ENCODE assay signal across 15 cellular contexts in genomic region chr17:43014946-43015519, GRCh38. TPM values are rescaled to one million over a fixed set of nuclear protein-coding genes. Genes with fewer than 3 reads are reported as not detected.
DNase-seq lines count a peak whose midpoint lies in the region; ATAC-seq, FAIRE-seq and TF ChIP-seq lines count a peak whose summit lies in the region.
"Had no signal": no experiment of that assay in that cellular context is flagged by ENCODE, and none has a peak within 500 bp of the region (broad histone marks: within the 10 kb centered on the region; RNA-seq: fewer than 3 reads in every experiment).

No MANE protein-coding gene starts in this region.

- H3K27ac ChIP-seq in astrocyte (ENCODE audit: low read depth, low read length) = no peak overlapping the region
- peak overlapping the region; percentile 62 for H3K27ac ChIP-seq in lower lobe of right lung
- H3K27ac ChIP-seq: GM23248 had no signal

- peaks cover 32% of the 10 kb centered on the region for H4K20me1 ChIP-seq in astrocyte (ENCODE audit: insufficient read depth, low read length)

- ATAC-seq in lower lobe of right lung (no peak), left lobe of liver (no peak), HG02852 (IDR thresholded peaks at IDR 0.05; ENCODE audit: unreplicated experiment) (no peak), GM18517 (IDR thresholded peaks at IDR 0.05; ENCODE audit: unreplicated experiment) (no peak)
- no peak for ATAC-seq in stimulated activated memory B cell treated with anti-CD40 and anti-IgM and Interleukin-4, amounts not matched to agents 10 μg/mL and 1 μg/mL and 100 μg/mL, for 72 hours

- no peak for FAIRE-seq in astrocyte (lab: Jason Lieb, UNC)

- no peak overlapping the region for H2AFZ ChIP-seq in astrocyte (ENCODE audit: low read depth, low read length)
- H2AFZ ChIP-seq: GM23248 had no signal

- intact Hi-C loops in lower lobe of right lung (cut with DNase I) = no loop called here

- H3K27me3 ChIP-seq in astrocyte (ENCODE audit: insufficient read depth, low read length) (no peaks in the 10 kb centered on the region), lower lobe of right lung (ENCODE audit: low read depth) (no peaks in the 10 kb centered on the region)
- H3K27me3 ChIP-seq: ovary had no signal

- peaks cover 23% of the 10 kb centered on the region for H3K79me2 ChIP-seq in astrocyte (ENCODE audit: insufficient read depth, low read length)

- H3K4me3 ChIP-seq in astrocyte (ENCODE audit: insufficient read depth, low read depth, low read length) (no peak overlapping the region), lower lobe of right lung (no peak overlapping the region)
- H3K4me3 ChIP-seq: coronary artery, GM23248, ovary had no signal

- peaks cover 52% of the 10 kb centered on the region for H3K4me1 Mint-ChIP-seq in astrocyte (ENCODE audit: low read depth, unreplicated experiment)
- H3K4me1 Mint-ChIP-seq in stimulated activated memory B cell treated with anti-CD40 and anti-IgM and Interleukin-4, amounts not matched to agents 10 μg/mL and 1 μg/mL and 100 μg/mL, for 72 hours = peaks cover 15% of the 10 kb centered on the region

- no peak overlapping the region for H3K9ac ChIP-seq in astrocyte (ENCODE audit: low read length)
- H3K9ac ChIP-seq: GM23248 had no signal

- H3K36me3 Mint-ChIP-seq in astrocyte (ENCODE audit: low read depth, unreplicated experiment) = peaks cover 14% of the 10 kb centered on the region
- H3K36me3 Mint-ChIP-seq in stimulated activated memory B cell treated with anti-CD40 and anti-IgM and Interleukin-4, amounts not matched to agents 10 μg/mL and 1 μg/mL and 100 μg/mL, for 72 hours = peaks cover 30% of the 10 kb centered on the region

- no peaks in the 10 kb centered on the region for H3K27me3 Mint-ChIP-seq in astrocyte (ENCODE audit: low read depth, unreplicated experiment)
- no peaks in the 10 kb centered on the region for H3K27me3 Mint-ChIP-seq in stimulated activated memory B cell treated with anti-CD40 and anti-IgM and Interleukin-4, amounts not matched to agents 10 μg/mL and 1 μg/mL and 100 μg/mL, for 72 hours

- peak overlapping the region; percentile 27 for H3K4me3 Mint-ChIP-seq in astrocyte (ENCODE audit: unreplicated experiment)
- H3K4me3 Mint-ChIP-seq in stimulated activated memory B cell treated with anti-CD40 and anti-IgM and Interleukin-4, amounts not matched to agents 10 μg/mL and 1 μg/mL and 100 μg/mL, for 72 hours = no peak overlapping the region

- peak overlapping the region; percentile 62 for H3K27ac Mint-ChIP-seq in astrocyte (ENCODE audit: unreplicated experiment)
- H3K27ac Mint-ChIP-seq in stimulated activated memory B cell treated with anti-CD40 and anti-IgM and Interleukin-4, amounts not matched to agents 10 μg/mL and 1 μg/mL and 100 μg/mL, for 72 hours = peak overlapping the region; percentile 44

- H3K36me3 ChIP-seq in astrocyte (ENCODE audit: insufficient read depth, low read length) = peaks cover 8% of the 10 kb centered on the region
- peaks cover 79% of the 10 kb centered on the region for H3K36me3 ChIP-seq in lower lobe of right lung
- H3K36me3 ChIP-seq: ovary had no signal

- no peaks in the 10 kb centered on the region for H3K9me3 ChIP-seq in astrocyte (ENCODE audit: insufficient read depth, low read depth, low read length)
- H3K9me3 ChIP-seq in lower lobe of right lung = no peaks in the 10 kb centered on the region
- H3K9me3 ChIP-seq: ovary had no signal

- peak; percentile 62 for DNase-seq in HT-29 (ENCODE audit: low spot score)
- no peak for DNase-seq in astrocyte (ENCODE audit: low read depth)
- no peak for DNase-seq in lower lobe of right lung
- DNase-seq in Ammon's horn (ENCODE audit: low spot score) = no peak
- DNase-seq in left lobe of liver (ENCODE audit: low spot score) = no peak
- DNase-seq: activated CD8-positive, alpha-beta memory T cell treated with anti-CD3 and anti-CD28 coated beads, Interleukin-2, amount 50 U/mL, for 4 hours; DND-41; GM23248; NCI-H69; SW 1271 had no signal

- no peak for TF ChIP-seq CTCF in astrocyte (IDR thresholded peaks at IDR 0.05; ENCODE audit: insufficient read depth, low read depth, low read length)
- TF ChIP-seq CTCF in lower lobe of right lung (IDR thresholded peaks at IDR 0.05) = no peak

- no peaks in the 10 kb centered on the region for H3K9me3 Mint-ChIP-seq in astrocyte (ENCODE audit: unreplicated experiment)
- no peaks in the 10 kb centered on the region for H3K9me3 Mint-ChIP-seq in stimulated activated memory B cell treated with anti-CD40 and anti-IgM and Interleukin-4, amounts not matched to agents 10 μg/mL and 1 μg/mL and 100 μg/mL, for 72 hours

- H3K4me2 ChIP-seq in astrocyte (ENCODE audit: low read length) = no peak overlapping the region

- peaks cover 11% of the 10 kb centered on the region for H3K4me1 ChIP-seq in astrocyte (ENCODE audit: insufficient read depth, low read length)
- H3K4me1 ChIP-seq in lower lobe of right lung = peaks cover 81% of the 10 kb centered on the region

RNA-seq across cellular contexts. Expression of gene VAT1, which starts 7.2 kb away (rescaled TPM):
- 83.7 and 106 TPM in 2 replicates for total RNA-seq in HT-29 (2014; rRNA removed; shearing (Covaris generic))
- total RNA-seq in astrocyte (348 and 413 TPM in 2 replicates), lower lobe of right lung (382 TPM), left lobe of liver (41.5 TPM)

RNA-seq across cellular contexts. Expression of gene IFI35, which starts 8.4 kb away (rescaled TPM):
- total RNA-seq in HT-29 (2014; rRNA removed; shearing (Covaris generic)) = 35.3 and 47.6 TPM in 2 replicates
- total RNA-seq in astrocyte = 60.5 and 72.8 TPM in 2 replicates
- 61.5 TPM for total RNA-seq in lower lobe of right lung
- total RNA-seq in left lobe of liver = 13.7 TPM

RNA-seq across cellular contexts. Expression of gene RND2, which starts 10.0 kb away (rescaled TPM):
- 0.13 TPM in 1 of 2 replicates, not detected in the other for total RNA-seq in HT-29 (2014; rRNA removed; shearing (Covaris generic))
- total RNA-seq in astrocyte (1.3 and 2.3 TPM in 2 replicates), lower lobe of right lung (0.53 TPM), left lobe of liver (3.6 TPM)

RNA-seq across cellular contexts. Expression of gene RPL27, which starts 16.8 kb away (rescaled TPM):
- total RNA-seq in HT-29 (2014; rRNA removed; shearing (Covaris generic)) = 1,187 and 1,205 TPM in 2 replicates
- total RNA-seq in astrocyte = 993 and 1,032 TPM in 2 replicates
- 810 TPM for total RNA-seq in lower lobe of right lung
- 293 TPM for total RNA-seq in left lobe of liver

RNA-seq across cellular contexts. Expression of gene RUNDC1, which starts 34.7 kb away (rescaled TPM):
- total RNA-seq in HT-29 (2014; rRNA removed; shearing (Covaris generic)) = 13.0 and 13.8 TPM in 2 replicates
- total RNA-seq in astrocyte = 13.2 and 13.8 TPM in 2 replicates
- 17.1 TPM for total RNA-seq in lower lobe of right lung
- total RNA-seq in left lobe of liver = 5.3 TPM
